1 cellular context compared by ENCODE assay signal in genomic region chr6:44918893-44919292, GRCh38.
TF ChIP-seq lines count a peak whose summit lies in the region.

No MANE protein-coding gene starts in this region.

TF ChIP-seq in SK-N-SH treated with all-trans-retinoic acid at 6 μM for 48 hours, 23 proteins besides CTCF, POLR2A, EP300 and RAD21 (continued from another document):
- TF ChIP-seq PATZ1 (CRISPR knock-in tag; IDR thresholded peaks at IDR 0.05; ENCODE audit: borderline replicate concordance) (no peak), CSRNP3 (CRISPR knock-in tag; IDR thresholded peaks at IDR 0.05) (no peak), ZFP3 (CRISPR knock-in tag; IDR thresholded peaks at IDR 0.05) (no peak), POU6F1 (CRISPR knock-in tag; IDR thresholded peaks at IDR 0.05; ENCODE audit: borderline replicate concordance, low read depth) (no peak), ZNF565 (CRISPR knock-in tag; conservative IDR thresholded peaks at IDR 0.05; ENCODE audit: low read depth) (no peak)
